13 cellular contexts compared by ENCODE assay signal in genomic region chr20:52895662-52896061, GRCh38.
A peak's percentile ranks its signal among the peaks of the same experiment; 100 is the strongest.
DNase-seq lines count a peak whose midpoint lies in the region; TF ChIP-seq lines count a peak whose summit lies in the region.
"Had no signal": no experiment of that assay in that cellular context is flagged by ENCODE, and none has a peak within 500 bp of the region (broad histone marks: within the 10 kb centered on the region; RNA-seq: fewer than 3 reads in every experiment).

No MANE protein-coding gene starts in this region.

- H3K36me3 ChIP-seq in prostate gland: no peaks in the 10 kb centered on the region
- no peaks in the 10 kb centered on the region for H3K36me3 ChIP-seq in Peyer's patch
- H3K36me3 ChIP-seq: HAP-1 had no signal

- intact Hi-C loops in prostate gland (cut with DNase I): no loop called here

- WGBS in prostate gland: 11% methylated on average over 7 of the region's 7 CpGs

- TF ChIP-seq POLR2A in prostate gland (IDR thresholded peaks at IDR 0.05) (no peak), Peyer's patch (IDR thresholded peaks at IDR 0.05) (no peak)

- TF ChIP-seq CTCF in fibroblast of villous mesenchyme (IDR thresholded peaks at IDR 0.05; ENCODE audit: insufficient read depth, low read depth, low read length): no peak
- TF ChIP-seq CTCF in prostate gland (IDR thresholded peaks at IDR 0.05): no peak
- no peak for TF ChIP-seq CTCF in Peyer's patch (IDR thresholded peaks at IDR 0.05)

- H3K4me1 ChIP-seq in prostate gland (replicated peaks): no peaks in the 10 kb centered on the region
- H3K4me1 ChIP-seq in Peyer's patch: no peaks in the 10 kb centered on the region
- H3K4me1 ChIP-seq: Caco-2, HAP-1 had no signal

- no peak overlapping the region for H3K4me3 ChIP-seq in fibroblast of villous mesenchyme (ENCODE audit: low read depth, low read length)
- H3K4me3 ChIP-seq in prostate gland: no peak overlapping the region
- no peak overlapping the region for H3K4me3 ChIP-seq in Peyer's patch
- H3K4me3 ChIP-seq: HAP-1 had no signal

- H3K27ac ChIP-seq in prostate gland (no peak overlapping the region), Peyer's patch (no peak overlapping the region)
- H3K27ac ChIP-seq: HL-60 had no signal

- no peaks in the 10 kb centered on the region for H3K27me3 ChIP-seq in prostate gland (replicated peaks; ENCODE audit: insufficient read depth)
- H3K27me3 ChIP-seq in Peyer's patch: no peaks in the 10 kb centered on the region

- peak; percentile 40 for DNase-seq in COLO829 (ENCODE audit: low spot score)
- peak; percentile 4 for DNase-seq in NCI-H446 treated with DMSO at 0.1 percent for 48 hours (lab: John Stamatoyannopoulos, UW)
- DNase-seq in fibroblast of villous mesenchyme (ENCODE audit: low read depth): peak; percentile 3
- DNase-seq in prostate gland (ENCODE audit: low spot score): peak; percentile 21
- no peak for DNase-seq in Peyer's patch
- DNase-seq in NCI-H1105 treated with DMSO at 0.1 percent for 48 hours (lab: John Stamatoyannopoulos, UW): no peak
- DNase-seq in NCI-H2196 treated with DMSO at 0.1 percent for 48 hours (lab: John Stamatoyannopoulos, UW; ENCODE audit: unreplicated experiment): no peak
- DNase-seq: Caco-2, DMS53, NCI-H1417 treated with DMSO at 0.1 percent for 48 hours, NCI-H2029 treated with DMSO at 0.1 percent for 48 hours had no signal

- H3K9me3 ChIP-seq in prostate gland (no peaks in the 10 kb centered on the region), Peyer's patch (no peaks in the 10 kb centered on the region)
- H3K9me3 ChIP-seq: Caco-2, HAP-1 had no signal

Comparison
In these comparisons a context has a peak if more than half of its experiments do, and no peak if none do; other contexts are left out.
1. DNase-seq: peak in COLO829 (single experiment), NCI-H446 treated with DMSO at 0.1 percent for 48 hours (single experiment), fibroblast of villous mesenchyme (single experiment) and prostate gland (single experiment); none in Peyer's patch (0 of 3), NCI-H1105 treated with DMSO at 0.1 percent for 48 hours (single experiment) and NCI-H2196 treated with DMSO at 0.1 percent for 48 hours (single experiment).